ENCODE assay signal across 11 cellular contexts in the genomic region with DNA sequence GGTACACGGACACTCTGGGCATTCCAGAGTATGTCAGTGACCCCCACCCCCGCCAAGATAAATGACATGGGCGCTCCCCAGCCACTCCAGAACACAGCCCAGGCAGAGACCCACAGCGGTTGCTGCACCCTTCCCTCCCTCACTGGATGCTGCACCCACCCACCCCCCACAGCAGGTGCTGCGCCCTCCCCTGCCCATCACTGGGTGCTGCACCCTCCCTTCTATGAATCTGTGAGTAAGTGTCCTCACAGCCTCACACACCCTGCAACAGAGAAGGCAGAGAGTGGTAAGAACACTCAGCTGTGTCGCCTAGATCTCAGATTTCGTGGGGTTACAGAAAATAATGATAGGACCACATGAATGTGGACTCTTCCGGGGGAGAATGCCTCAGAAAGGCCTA. TPM values are rescaled to one million over a fixed set of nuclear protein-coding genes. Genes with fewer than 3 reads are reported as not detected.
DNase-seq lines count a peak whose midpoint lies in the region; ATAC-seq and TF ChIP-seq lines count a peak whose summit lies in the region.
"Had no signal": no experiment of that assay in that cellular context is flagged by ENCODE, and none has a peak within 500 bp of the region (broad histone marks: within the 10 kb centered on the region; RNA-seq: fewer than 3 reads in every experiment).

No MANE protein-coding gene starts in this region.

- no peaks in the 10 kb centered on the region for H3K79me2 ChIP-seq in Karpas-422 (ENCODE audit: low read length)

- no peaks in the 10 kb centered on the region for H3K4me1 ChIP-seq in Karpas-422 (ENCODE audit: low read length)
- no peaks in the 10 kb centered on the region for H3K4me1 ChIP-seq in gastroesophageal sphincter
- no peaks in the 10 kb centered on the region for H3K4me1 ChIP-seq in A673 (ENCODE audit: insufficient read depth, low read length, poor library complexity, severe bottlenecking)

- H3K4me3 Mint-ChIP-seq in stimulated activated effector memory CD8-positive, alpha-beta T cell treated with anti-CD3 and anti-CD28 coated beads, Interleukin-12 subunit alpha, Interleukin-12 subunit beta, amount 100 ng/mL, for 72 hours, result no peak overlapping the region
- H3K4me3 Mint-ChIP-seq: CD14-positive monocyte; CD8-positive, alpha-beta memory T cell had no signal

- H3K36me3 ChIP-seq in Karpas-422 (ENCODE audit: insufficient read depth, low read length) (no peaks in the 10 kb centered on the region), gastroesophageal sphincter (peaks cover 0 to 63% of the 10 kb centered on the region in 2 donors), A673 (ENCODE audit: insufficient read depth, low read length, poor library complexity, severe bottlenecking) (no peaks in the 10 kb centered on the region)

- peak; percentile 51 for DNase-seq in Karpas-422
- no peak for DNase-seq in stimulated activated effector memory CD8-positive, alpha-beta T cell treated with anti-CD3 and anti-CD28 coated beads, Interleukin-12 subunit alpha, Interleukin-12 subunit beta, amount 100 ng/mL, for 72 hours (ENCODE audit: low spot score in 2 of 2)
- DNase-seq in AG20443 (ENCODE audit: low spot score), result no peak
- DNase-seq in A673 (ENCODE audit: low spot score), result no peak
- DNase-seq in SHP77 treated with DMSO at 0.1 percent for 48 hours (lab: John Stamatoyannopoulos, UW), result no peak
- DNase-seq: Caco-2; CD8-positive, alpha-beta memory T cell; GM23248 had no signal

- TF ChIP-seq EP300 in gastroesophageal sphincter (IDR thresholded peaks at IDR 0.05), result no peak

- no peak overlapping the region for H3K4me3 ChIP-seq in Karpas-422 (ENCODE audit: low read length)
- no peak overlapping the region for H3K4me3 ChIP-seq in gastroesophageal sphincter
- H3K4me3 ChIP-seq in A673 (ENCODE audit: low read depth, low read length, poor library complexity, severe bottlenecking), result no peak overlapping the region
- H3K4me3 ChIP-seq: GM23248 had no signal

- H3K36me3 Mint-ChIP-seq in stimulated activated effector memory CD8-positive, alpha-beta T cell treated with anti-CD3 and anti-CD28 coated beads, Interleukin-12 subunit alpha, Interleukin-12 subunit beta, amount 100 ng/mL, for 72 hours, result no peaks in the 10 kb centered on the region

- CTCF ChIA-PET in A673 (lab: Charles Lee), result no interaction called here

- H3K9me3 ChIP-seq in Karpas-422 (ENCODE audit: low read length), result no peaks in the 10 kb centered on the region
- H3K9me3 ChIP-seq in gastroesophageal sphincter, result no peaks in the 10 kb centered on the region
- H3K9me3 ChIP-seq in A673 (ENCODE audit: low read depth, low read length, poor library complexity, severe bottlenecking), result no peaks in the 10 kb centered on the region
- H3K9me3 ChIP-seq: Caco-2 had no signal

- BruUV-seq in A673 (replicated peaks; lab: Mats Ljungman, UMichigan), result no TSS peak

- POLR2A ChIA-PET in A673 (lab: Charles Lee; ENCODE audit: low non-redundant PET), result no interaction called here

- H3K4me2 ChIP-seq in Karpas-422 (ENCODE audit: low read depth, low read length, poor library complexity, severe bottlenecking), result no peak overlapping the region

- no peak overlapping the region for H3K27ac ChIP-seq in Karpas-422 (ENCODE audit: low read length)
- no peak overlapping the region for H3K27ac ChIP-seq in gastroesophageal sphincter
- no peak overlapping the region for H3K27ac ChIP-seq in A673 (ENCODE audit: low read depth, low read length, poor library complexity, severe bottlenecking)
- H3K27ac ChIP-seq: GM23248 had no signal

- H3K9me2 ChIP-seq in Karpas-422 (replicated peaks; ENCODE audit: insufficient read depth, low read length), result no peaks in the 10 kb centered on the region

- TF ChIP-seq CTCF in GM12872 (IDR thresholded peaks at IDR 0.05; ENCODE audit: insufficient read depth, low read depth, low read length) (0 out of 3 replicates have a peak, but pooled peaks have one; percentile 5), gastroesophageal sphincter (IDR thresholded peaks at IDR 0.05) (no peak), A673 (conservative IDR thresholded peaks at IDR 0.05; ENCODE audit: low read depth, low read length) (no peak)

- WGBS in gastroesophageal sphincter (ENCODE audit: low coverage in 1 of 2), 2 donors, result 85 to 100% methylated on average over 1 to 7 of the region's 8 CpGs

- H3K27me3 ChIP-seq in Karpas-422 (ENCODE audit: low read length), result no peaks in the 10 kb centered on the region
- H3K27me3 ChIP-seq in gastroesophageal sphincter, result no peaks in the 10 kb centered on the region
- H3K27me3 ChIP-seq in A673 (replicated peaks; ENCODE audit: insufficient read depth, low read depth, low read length, poor library complexity), result peaks cover 15% of the 10 kb centered on the region

- H3K9me3 Mint-ChIP-seq in stimulated activated effector memory CD8-positive, alpha-beta T cell treated with anti-CD3 and anti-CD28 coated beads, Interleukin-12 subunit alpha, Interleukin-12 subunit beta, amount 100 ng/mL, for 72 hours, result no peaks in the 10 kb centered on the region
- H3K9me3 Mint-ChIP-seq: CD8-positive, alpha-beta memory T cell had no signal

- H3K4me1 Mint-ChIP-seq in stimulated activated effector memory CD8-positive, alpha-beta T cell treated with anti-CD3 and anti-CD28 coated beads, Interleukin-12 subunit alpha, Interleukin-12 subunit beta, amount 100 ng/mL, for 72 hours, result peaks cover 6% of the 10 kb centered on the region
- H3K4me1 Mint-ChIP-seq: CD14-positive monocyte had no signal

- H3K27ac Mint-ChIP-seq in stimulated activated effector memory CD8-positive, alpha-beta T cell treated with anti-CD3 and anti-CD28 coated beads, Interleukin-12 subunit alpha, Interleukin-12 subunit beta, amount 100 ng/mL, for 72 hours, result no peak overlapping the region
- H3K27ac Mint-ChIP-seq: CD8-positive, alpha-beta memory T cell had no signal

- intact Hi-C loops in A673 (cut with micrococcal nuclease; ENCODE audit: unreplicated experiment), result loop anchor here (5.0 to 10.0 kb wide), 2 partner anchors 142 to 220 kb away; no protein-coding TSS in a partner anchor

- no peak for TF ChIP-seq POLR2A in gastroesophageal sphincter (IDR thresholded peaks at IDR 0.05)

- H4K20me1 ChIP-seq in Karpas-422 (ENCODE audit: insufficient read depth, low read depth, low read length), result no peaks in the 10 kb centered on the region

- peak; percentile 13 for ATAC-seq in gastroesophageal sphincter
- peak; percentile 16 for ATAC-seq in stimulated activated effector memory CD8-positive, alpha-beta T cell treated with anti-CD3 and anti-CD28 coated beads, Interleukin-12 subunit alpha, Interleukin-12 subunit beta, amount 100 ng/mL, for 72 hours

- H2AFZ ChIP-seq in Karpas-422 (ENCODE audit: low read length), result no peak overlapping the region
- H2AFZ ChIP-seq: GM23248 had no signal

- H3K9ac ChIP-seq in Karpas-422 (ENCODE audit: low read length), result no peak overlapping the region
- H3K9ac ChIP-seq: GM23248 had no signal

RNA-seq across cellular contexts. Expression of a gene that starts 23.5 kb away (rescaled TPM):
- 28.3 and 34.3 TPM in 2 replicates for total RNA-seq in Karpas-422 (2014; rRNA removed; shearing (Covaris generic); ENCODE audit: low replicate concordance)
- 10 to 100 TPM; 46.0 to 71.6 (median 52.8) TPM for total RNA-seq in gastroesophageal sphincter
- 17.1 and 19.1 TPM in 2 replicates for total RNA-seq in A673 (2021)

RNA-seq across cellular contexts. Expression of a gene that starts 33.4 kb away (rescaled TPM):
- total RNA-seq in Karpas-422 (2014; rRNA removed; shearing (Covaris generic); ENCODE audit: low replicate concordance), result 30.7 and 44.4 TPM in 2 replicates
- total RNA-seq in gastroesophageal sphincter (10 to 100 TPM; 19.5 to 33.8 (median 21.4) TPM), A673 (2021) (17.6 and 18.4 TPM in 2 replicates)
